Comparison of ENCODE assay signal across 1 cellular context in genomic region chr6:3624268-3625136, GRCh38.
TF ChIP-seq lines count a peak whose summit lies in the region.

No MANE protein-coding gene starts in this region.

TF ChIP-seq in H1, 55 proteins besides CTCF, POLR2A, EP300 and RAD21:
- TF ChIP-seq CBX5 (IDR thresholded peaks at IDR 0.05; ENCODE audit: low read depth, low read length) (no peak), YY1 (IDR thresholded peaks at IDR 0.05; ENCODE audit: low read depth, low read length) (no peak), ATF2 (IDR thresholded peaks at IDR 0.05; ENCODE audit: low read length) (no peak), KDM4A (IDR thresholded peaks at IDR 0.05; ENCODE audit: low read depth, low read length, severe bottlenecking) (no peak), RXRA (IDR thresholded peaks at IDR 0.05; ENCODE audit: insufficient read depth, low read depth, low read length) (no peak), JUND (IDR thresholded peaks at IDR 0.05; ENCODE audit: low read length) (no peak), BCL11A (IDR thresholded peaks at IDR 0.05; ENCODE audit: low read depth in 2 of 2, low read length in 2 of 2) (no peak), HDAC2 (IDR thresholded peaks at IDR 0.05; ENCODE audit: borderline replicate concordance in 1 of 2, low read depth in 2 of 2, low read length in 2 of 2) (no peak), ATF3 (IDR thresholded peaks at IDR 0.05; ENCODE audit: insufficient read depth, low read depth, low read length) (no peak)
